ENCODE assay signal across 8 cellular contexts in genomic region chr17:7281953-7282751, GRCh38. TPM values are rescaled to one million over a fixed set of nuclear protein-coding genes. Genes with fewer than 3 reads are reported as not detected.
DNase-seq lines count a peak whose midpoint lies in the region; ATAC-seq and TF ChIP-seq lines count a peak whose summit lies in the region.

No MANE protein-coding gene starts in this region.

- H3K9me3 Mint-ChIP-seq in GM23338, result no peaks in the 10 kb centered on the region; the same call in 2 of the 3 replicates

- ATAC-seq in GM23338, result peak; percentile 6
- ATAC-seq in left ventricle myocardium superior, result peak; percentile 69
- ATAC-seq in GM19351 (IDR thresholded peaks at IDR 0.05; ENCODE audit: unreplicated experiment), result no peak

- no peaks in the 10 kb centered on the region for H3K79me2 ChIP-seq in GM23338 (replicated peaks; ENCODE audit: insufficient read depth)

- peaks cover 19% of the 10 kb centered on the region for H3K27me3 Mint-ChIP-seq in GM23338 (ENCODE audit: insufficient read depth, low read depth, poor library complexity)

- H3K36me3 Mint-ChIP-seq in GM23338 (ENCODE audit: low read depth), result peaks cover 7% of the 10 kb centered on the region

- peak overlapping the region; percentile 86 for H3K4me2 ChIP-seq in GM23338

- H3K9me2 ChIP-seq in GM23338 (ENCODE audit: insufficient read depth), result no peaks in the 10 kb centered on the region

- H3K4me3 ChIP-seq in GM23338, result peak overlapping the region; percentile 89
- H3K4me3 ChIP-seq in skeletal muscle cell (ENCODE audit: low read depth, low read length), result peak overlapping the region; percentile 49

- H3K4me1 Mint-ChIP-seq in GM23338, result peaks cover 24% of the 10 kb centered on the region

- TF ChIP-seq CTCF in GM23338 (conservative IDR thresholded peaks at IDR 0.05; ENCODE audit: low read depth in 2 of 2), result no peak

- H3K27ac Mint-ChIP-seq in GM23338, result no peak overlapping the region

- H3K4me1 ChIP-seq in GM23338 (ENCODE audit: insufficient read depth), result peaks cover 13% of the 10 kb centered on the region; the same call in 1 of the 2 replicates

- H2AFZ ChIP-seq in GM23338, result peak overlapping the region; percentile 74

- no peak overlapping the region for H3K27ac ChIP-seq in GM23338 (ENCODE audit: low read depth)

- peaks cover 5% of the 10 kb centered on the region; the same call in 1 of the 2 replicates for H3K36me3 ChIP-seq in GM23338 (ENCODE audit: insufficient read depth)

- DNase-seq in GM23338 (ENCODE audit: low spot score) (peak; percentile 45), left ventricle myocardium superior (peak; percentile 90), skeletal muscle cell (ENCODE audit: low read depth) (no peak), AG20443 (ENCODE audit: low spot score) (no peak), NCI-H2196 treated with DMSO at 0.1 percent for 48 hours (lab: John Stamatoyannopoulos, UW; ENCODE audit: unreplicated experiment) (no peak)
- peak; percentile 31 for DNase-seq in activated CD8-positive, alpha-beta memory T cell treated with anti-CD3 and anti-CD28 coated beads, Interleukin-2, amount 50 U/mL, for 4 hours
- DNase-seq in activated CD4-positive, CD25-positive, alpha-beta regulatory T cell (lab: John Stamatoyannopoulos, UW), result no peak

- H3K4me3 Mint-ChIP-seq in GM23338, result peak overlapping the region; percentile 59

- peaks cover 15% of the 10 kb centered on the region; the same call in 1 of the 2 replicates for H3F3A ChIP-seq in GM23338 (replicated peaks; ENCODE audit: low read depth)

- intact Hi-C loops in left ventricle myocardium superior (cut with micrococcal nuclease), result loop anchor here (2.0 kb wide), 1 partner anchor 15 kb away; no protein-coding TSS in a partner anchor

- peaks cover 3% of the 10 kb centered on the region; the same call in 1 of the 2 replicates for H4K20me1 ChIP-seq in GM23338 (replicated peaks; ENCODE audit: insufficient read depth)

- peaks cover 10% of the 10 kb centered on the region for H3K27me3 ChIP-seq in GM23338 (ENCODE audit: insufficient read depth)

TF ChIP-seq in GM23338, 12 proteins besides CTCF, POLR2A, EP300 and RAD21:
- TF ChIP-seq EZH2phosphoT487 (IDR thresholded peaks at IDR 0.05; ENCODE audit: unreplicated experiment), result no peak
- TF ChIP-seq POLR2AphosphoS5 (IDR thresholded peaks at IDR 0.05; ENCODE audit: low read depth), result no peak
- TF ChIP-seq JUNB (IDR thresholded peaks at IDR 0.05; ENCODE audit: unreplicated experiment), result no peak

RNA-seq across cellular contexts. Expression of gene SLC2A4, which starts 0.6 kb away (rescaled TPM):
- 10.2 and 13.6 TPM in 2 replicates for total RNA-seq in GM23338 (2014; rRNA removed; shearing (Covaris generic))
- 6.3 and 6.9 TPM in 2 replicates for polyA plus RNA-seq in GM23338 (2016; fragmentation: Nextera tagmentation; extraction: Ambion mirVana)
- total RNA-seq in left ventricle myocardium superior, result 170 TPM

RNA-seq across cellular contexts. Expression of gene YBX2, which starts 12.3 kb away (rescaled TPM):
- 20.6 and 36.5 TPM in 2 replicates for total RNA-seq in GM23338 (2014; rRNA removed; shearing (Covaris generic))
- 22.1 and 22.5 TPM in 2 replicates for polyA plus RNA-seq in GM23338 (2016; fragmentation: Nextera tagmentation; extraction: Ambion mirVana)
- total RNA-seq in left ventricle myocardium superior, result 0.77 TPM

RNA-seq across cellular contexts. Expression of gene CLDN7, which starts 19.9 kb away (rescaled TPM):
- 111 and 117 TPM in 2 replicates for total RNA-seq in GM23338 (2014; rRNA removed; shearing (Covaris generic))
- 46.1 and 50.7 TPM in 2 replicates for polyA plus RNA-seq in GM23338 (2016; fragmentation: Nextera tagmentation; extraction: Ambion mirVana)
- total RNA-seq in left ventricle myocardium superior, result 1.8 TPM

RNA-seq across cellular contexts. Expression of gene EIF5A, which starts 25.3 kb away (rescaled TPM):
- 791 and 833 TPM in 2 replicates for total RNA-seq in GM23338 (2014; rRNA removed; shearing (Covaris generic))
- polyA plus RNA-seq in GM23338 (2016; fragmentation: Nextera tagmentation; extraction: Ambion mirVana), result 1,562 and 1,621 TPM in 2 replicates
- total RNA-seq in left ventricle myocardium superior, result 311 TPM

RNA-seq across cellular contexts. Expression of gene ELP5, which starts 30.1 kb away (rescaled TPM):
- 23.2 and 41.4 TPM in 2 replicates for total RNA-seq in GM23338 (2014; rRNA removed; shearing (Covaris generic))
- polyA plus RNA-seq in GM23338 (2016; fragmentation: Nextera tagmentation; extraction: Ambion mirVana), result 38.3 and 40.9 TPM in 2 replicates
- total RNA-seq in left ventricle myocardium superior, result 85.3 TPM

Comparison
In these comparisons a context has a peak if more than half of its experiments do, and no peak if none do; other contexts are left out.
1. DNase-seq: peak in GM23338 (single experiment), activated CD8-positive, alpha-beta memory T cell treated with anti-CD3 and anti-CD28 coated beads, Interleukin-2, amount 50 U/mL, for 4 hours (single experiment) and left ventricle myocardium superior (single experiment); none in skeletal muscle cell (single experiment), activated CD4-positive, CD25-positive, alpha-beta regulatory T cell (0 of 4), AG20443 (single experiment) and NCI-H2196 treated with DMSO at 0.1 percent for 48 hours (single experiment).
2. RNA of gene SLC2A4, which starts 0.6 kb away (total RNA-seq): 170 TPM in left ventricle myocardium superior (single experiment); 10.2 to 13.6 TPM in GM23338; every median in the first group is over 10 times any median in the second.
3. RNA of gene YBX2, which starts 12.3 kb away (total RNA-seq): 20.6 to 36.5 TPM in GM23338; 0.77 TPM in left ventricle myocardium superior (single experiment); every median in the first group is over 10 times any median in the second.
4. RNA of gene CLDN7, which starts 19.9 kb away (total RNA-seq): 111 to 117 TPM in GM23338; 1.8 TPM in left ventricle myocardium superior (single experiment); every median in the first group is over 10 times any median in the second.